In the genomic region with DNA sequence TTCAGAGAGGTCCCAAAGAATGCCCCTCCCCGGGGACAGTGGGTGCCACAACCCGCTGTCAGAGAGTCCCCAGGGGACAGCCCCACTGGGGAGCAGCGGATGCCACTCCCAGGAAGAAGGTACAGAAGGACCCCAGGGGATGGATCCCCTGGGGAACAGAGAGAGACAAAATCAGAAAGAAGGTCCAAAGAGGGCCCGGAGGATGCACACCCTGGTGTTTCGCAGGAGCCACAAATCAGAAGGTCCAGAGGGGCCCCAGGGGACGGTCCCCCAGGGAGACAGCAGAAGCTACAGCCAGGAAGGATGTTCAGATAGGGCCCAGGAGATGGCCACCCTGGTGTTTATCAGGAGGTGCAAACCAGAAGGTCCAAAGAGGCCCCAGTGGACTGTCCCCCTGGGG, we compare ENCODE assay signal across 36 cellular contexts. TPM values are rescaled to one million over a fixed set of nuclear protein-coding genes. Genes with fewer than 3 reads are reported as not detected.
"Had no signal": no experiment of that assay in that cellular context is flagged by ENCODE, and none has a peak within 500 bp of the region (broad histone marks: within the 10 kb centered on the region; RNA-seq: fewer than 3 reads in every experiment).

No MANE protein-coding gene starts in this region.

- ATAC-seq: activated CD4-positive, CD25-positive, alpha-beta regulatory T cell treated with anti-CD3 and anti-CD28 coated beads, Interleukin-2, amount 50 U/mL, for 24 hours; activated T-cell treated with anti-CD3 and anti-CD28 coated beads, Interleukin-2, amount 50 U/mL, for 4 hours; activated T-helper 17 cell treated with anti-CD3 and anti-CD28 coated beads, Interleukin-2, amount 50 U/mL, for 72 hours; effector memory CD8-positive, alpha-beta T cell; gastrocnemius medialis; naive thymus-derived CD4-positive, alpha-beta T cell; sciatic nerve; stimulated activated effector memory CD8-positive, alpha-beta T cell treated with anti-CD3 and anti-CD28 coated beads, Interleukin-12 subunit alpha, Interleukin-12 subunit beta, amount 100 ng/mL, for 72 hours; upper lobe of right lung had no signal

- H3K27ac ChIP-seq: brain microvascular endothelial cell, gastrocnemius medialis, hepatocyte, ovary, skin epidermis, suprapubic skin, tibial artery, upper lobe of right lung, WERI-Rb-1 had no signal

- FAIRE-seq: astrocyte, keratinocyte had no signal

- DNase-seq: activated CD4-positive, alpha-beta memory T cell treated with anti-CD3 and anti-CD28 coated beads, Interleukin-2, amount 10 ng/mL, durations not matched to agents 7 days and 5 days; activated CD4-positive, alpha-beta T cell treated with anti-CD3 and anti-CD28 coated beads, Interleukin-2, amount 10 ng/mL, durations not matched to agents 24 days and 14 days; activated CD8-positive, alpha-beta memory T cell treated with anti-CD3 and anti-CD28 coated beads, Interleukin-2, amount 50 U/mL, for 48 hours; activated gamma-delta T cell treated with Interleukin-2 at 50 U/mL for 16 hours; activated naive CD4-positive, alpha-beta T cell treated with anti-CD3 and anti-CD28 coated beads, Interleukin-2, amount 50 U/mL, for 16 hours; activated T-cell treated with anti-CD3 and anti-CD28 coated beads, Interleukin-2, amount 50 U/mL, for 4 hours; amniotic stem cell; brain microvascular endothelial cell; cortex of kidney; effector memory CD8-positive, alpha-beta T cell; erythroblast; gastrocnemius medialis; midbrain; naive thymus-derived CD4-positive, alpha-beta T cell; ovary; stimulated activated CD4-positive, alpha-beta T cell treated with anti-CD3 and anti-CD28 coated beads, Interleukin-12 subunit alpha, Interleukin-12 subunit beta, amount 100 ng/mL, for 4 hours; stimulated activated CD4-positive, alpha-beta T cell treated with anti-CD3 and anti-CD28 coated beads, Interleukin-4, amount 100 ng/mL, for 24 hours; T1000; tibial artery; upper lobe of right lung; WERI-Rb-1 had no signal

- H3K36me3 ChIP-seq: brain microvascular endothelial cell, gastrocnemius medialis, ovary, suprapubic skin, tibial artery, upper lobe of right lung, WERI-Rb-1 had no signal

- H2AFZ ChIP-seq: hepatocyte had no signal

- H3K4me1 ChIP-seq: gastrocnemius medialis, suprapubic skin, tibial artery, upper lobe of right lung had no signal

- H3K4me2 ChIP-seq: hepatocyte had no signal

- H3K4me3 ChIP-seq: gastrocnemius medialis, hepatocyte, ovary, skin epidermis, suprapubic skin, tibial artery, upper lobe of right lung had no signal

- H3K9me3 ChIP-seq: gastrocnemius medialis, ovary, suprapubic skin, tibial artery, upper lobe of right lung had no signal

- H3K27me3 ChIP-seq: brain microvascular endothelial cell, gastrocnemius medialis, hepatocyte, ovary, suprapubic skin, tibial artery, upper lobe of right lung had no signal

- H3K79me2 ChIP-seq: hepatocyte had no signal

RNA-seq across cellular contexts. Expression of a gene that starts 1.4 kb away (rescaled TPM):
- total RNA-seq: activated CD4-positive, alpha-beta memory T cell treated with anti-CD3 and anti-CD28 coated beads, Interleukin-2, amount 10 ng/mL, durations not matched to agents 7 days and 5 days; activated CD4-positive, alpha-beta T cell treated with anti-CD3 and anti-CD28 coated beads, Interleukin-2, amount 10 ng/mL, durations not matched to agents 24 days and 14 days; activated T-cell treated with anti-CD3 and anti-CD28 coated beads, Interleukin-2, amount 50 U/mL, for 4 hours; astrocyte; cardiac septum; chondrocyte; gastrocnemius medialis; hepatocyte; lower leg skin; naive thymus-derived CD4-positive, alpha-beta T cell; ovary; progenitor cell of endocrine pancreas; renal cortical epithelial cell; sciatic nerve; suprapubic skin; upper lobe of right lung had no signal
- polyA plus RNA-seq: hepatocyte; keratinocyte; naive thymus-derived CD4-positive, alpha-beta T cell; neural cell; ovary had no signal

RNA-seq across cellular contexts. Expression of a gene that starts 12.5 kb away (rescaled TPM):
- total RNA-seq: astrocyte, chondrocyte, gastrocnemius medialis, hepatocyte, progenitor cell of endocrine pancreas, renal cortical epithelial cell had no signal
- polyA plus RNA-seq: hepatocyte, neural cell had no signal
